In the genomic region with DNA sequence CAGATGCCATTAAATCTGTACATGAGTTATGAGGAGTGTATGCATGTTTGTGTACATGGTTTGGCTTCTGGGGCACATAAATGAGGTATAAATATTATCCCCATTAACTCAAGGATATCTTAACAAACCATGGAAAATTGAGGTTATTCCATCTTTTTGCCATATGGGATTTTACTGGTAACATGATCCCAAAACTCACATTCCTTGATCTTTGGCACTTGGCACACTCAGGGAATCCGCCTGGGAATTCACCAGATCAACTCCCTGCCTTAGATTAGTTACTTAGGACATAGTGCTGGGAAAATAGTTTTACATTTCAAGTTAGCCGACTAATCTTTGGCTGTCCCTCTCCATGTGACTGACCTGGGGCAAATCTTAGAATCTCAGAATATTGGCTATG, we compare ENCODE assay signal across 11 cellular contexts. TPM values are rescaled to one million over a fixed set of nuclear protein-coding genes. Genes with fewer than 3 reads are reported as not detected.
DNase-seq lines count a peak whose midpoint lies in the region; ATAC-seq and TF ChIP-seq lines count a peak whose summit lies in the region.
"Had no signal": no experiment of that assay in that cellular context is flagged by ENCODE, and none has a peak within 500 bp of the region (broad histone marks: within the 10 kb centered on the region; RNA-seq: fewer than 3 reads in every experiment).

No MANE protein-coding gene starts in this region.

- BruUV-seq in PC-3 (replicated peaks; lab: Mats Ljungman, UMichigan) = no TSS peak

- H3F3A ChIP-seq in PC-3 (ENCODE audit: low read length, unreplicated experiment) = no peaks in the 10 kb centered on the region

- no peaks in the 10 kb centered on the region for H3K9me3 Mint-ChIP-seq in activated T-cell treated with anti-CD3 and anti-CD28 coated beads, Interleukin-2, amount 50 U/mL, for 72 hours
- no peaks in the 10 kb centered on the region for H3K9me3 Mint-ChIP-seq in activated naive CD8-positive, alpha-beta T cell treated with anti-CD3 and anti-CD28 coated beads for 36 hours
- H3K9me3 Mint-ChIP-seq in immature natural killer cell = peaks cover 0 to 1% (median 0%) of the 10 kb centered on the region in 6 donors

- no peaks in the 10 kb centered on the region for H3K36me3 ChIP-seq in tibial nerve
- no peaks in the 10 kb centered on the region for H3K36me3 ChIP-seq in PC-3 (ENCODE audit: low read depth, low read length)
- H3K36me3 ChIP-seq: neutrophil had no signal

- H3K4me3 Mint-ChIP-seq in activated T-cell treated with anti-CD3 and anti-CD28 coated beads, Interleukin-2, amount 50 U/mL, for 72 hours = peak overlapping the region in 1 of 2 donors; percentile 19
- no peak overlapping the region for H3K4me3 Mint-ChIP-seq in activated naive CD8-positive, alpha-beta T cell treated with anti-CD3 and anti-CD28 coated beads for 36 hours
- no peak overlapping the region for H3K4me3 Mint-ChIP-seq in immature natural killer cell

- H3K27me3 ChIP-seq in tibial nerve (no peaks in the 10 kb centered on the region), PC-3 (ENCODE audit: low read length) (no peaks in the 10 kb centered on the region)
- H3K27me3 ChIP-seq: neutrophil had no signal

- no peaks in the 10 kb centered on the region for H4K20me1 ChIP-seq in PC-3 (ENCODE audit: low read length)

- CTCF ChIA-PET in PC-3 (lab: Charles Lee) = no interaction called here

- H3K27ac Mint-ChIP-seq in activated T-cell treated with anti-CD3 and anti-CD28 coated beads, Interleukin-2, amount 50 U/mL, for 72 hours = peak overlapping the region; percentile 32
- H3K27ac Mint-ChIP-seq in activated naive CD8-positive, alpha-beta T cell treated with anti-CD3 and anti-CD28 coated beads for 36 hours = peak overlapping the region; percentile 56
- H3K27ac Mint-ChIP-seq in immature natural killer cell = peak overlapping the region; percentile 90 to 97 (median 96)

- intact Hi-C loops in PC-3 (cut with micrococcal nuclease) = no loop called here

- ATAC-seq in activated T-cell treated with anti-CD3 and anti-CD28 coated beads, Interleukin-2, amount 50 U/mL, for 72 hours (replicated peaks in 1 of 2) = no peak
- no peak for ATAC-seq in PC-3

- 42 to 54% methylated on average over 2 of the region's 2 CpGs for WGBS in tibial nerve, 2 donors

- no peak for DNase-seq in activated T-cell treated with anti-CD3 and anti-CD28 coated beads, Interleukin-2, amount 50 U/mL, for 72 hours
- DNase-seq in activated T-cell treated with anti-CD3 and anti-CD28 coated beads, Interleukin-2, amount 50 U/mL, for 48 hours = no peak
- DNase-seq in activated naive CD8-positive, alpha-beta T cell treated with anti-CD3 and anti-CD28 coated beads for 36 hours = no peak
- no peak for DNase-seq in immature natural killer cell
- DNase-seq in tibial nerve (ENCODE audit: low spot score in 2 of 2) = no peak
- no peak for DNase-seq in inferior parietal cortex (ENCODE audit: extremely low spot score)
- no peak for DNase-seq in PC-3
- DNase-seq in NCI-H446 treated with DMSO at 0.1 percent for 48 hours (lab: John Stamatoyannopoulos, UW) = no peak
- DNase-seq: activated gamma-delta T cell, NCI-H146 had no signal

- H3K9me2 ChIP-seq in PC-3 (replicated peaks; ENCODE audit: low read length) = no peaks in the 10 kb centered on the region

- H2AFZ ChIP-seq in PC-3 (ENCODE audit: low read length) = no peak overlapping the region

- peak overlapping the region in 3 of 4 donors; percentile 56 to 82 (median 72) for H3K27ac ChIP-seq in tibial nerve
- no peak overlapping the region for H3K27ac ChIP-seq in PC-3 (ENCODE audit: low read length)

- POLR2A ChIA-PET in PC-3 (lab: Charles Lee; ENCODE audit: unreplicated experiment) = no interaction called here

- H3K4me1 Mint-ChIP-seq in activated T-cell treated with anti-CD3 and anti-CD28 coated beads, Interleukin-2, amount 50 U/mL, for 72 hours (ENCODE audit: low read depth) = peaks cover 69% of the 10 kb centered on the region
- peaks cover 31% of the 10 kb centered on the region for H3K4me1 Mint-ChIP-seq in activated naive CD8-positive, alpha-beta T cell treated with anti-CD3 and anti-CD28 coated beads for 36 hours
- peaks cover 46 to 50% of the 10 kb centered on the region in 2 donors for H3K4me1 Mint-ChIP-seq in immature natural killer cell

- H3K4me2 ChIP-seq in PC-3 (ENCODE audit: low read length) = no peak overlapping the region

- no peaks in the 10 kb centered on the region for H3K9me3 ChIP-seq in tibial nerve
- no peaks in the 10 kb centered on the region for H3K9me3 ChIP-seq in PC-3 (ENCODE audit: low read length)
- H3K9me3 ChIP-seq: neutrophil had no signal

- TF ChIP-seq POLR2A in tibial nerve (IDR thresholded peaks at IDR 0.05) = no peak

- no peak overlapping the region for H3K9ac ChIP-seq in PC-3 (ENCODE audit: low read length)

- H3K4me1 ChIP-seq in tibial nerve = peaks cover 0 to 41% (median 3%) of the 10 kb centered on the region in 4 donors
- 0 out of 2 replicates have a peak, but pooled peaks cover 7% of the 10 kb centered on the region for H3K4me1 ChIP-seq in PC-3 (ENCODE audit: insufficient read depth, low read length)

- H3K79me2 ChIP-seq in PC-3 (ENCODE audit: low read length) = peaks cover 17% of the 10 kb centered on the region

- TF ChIP-seq CTCF in tibial nerve (IDR thresholded peaks at IDR 0.05) (no peak), PC-3 (conservative IDR thresholded peaks at IDR 0.05; ENCODE audit: low read depth, low read length) (no peak)

- no peak overlapping the region for H3K4me3 ChIP-seq in tibial nerve
- H3K4me3 ChIP-seq in PC-3 (ENCODE audit: low read length) = no peak overlapping the region

- no peaks in the 10 kb centered on the region for H3K27me3 Mint-ChIP-seq in activated T-cell treated with anti-CD3 and anti-CD28 coated beads, Interleukin-2, amount 50 U/mL, for 72 hours (ENCODE audit: low read depth)
- H3K27me3 Mint-ChIP-seq in activated naive CD8-positive, alpha-beta T cell treated with anti-CD3 and anti-CD28 coated beads for 36 hours = no peaks in the 10 kb centered on the region
- peaks cover 0 to 2% (median 2%) of the 10 kb centered on the region in 3 donors for H3K27me3 Mint-ChIP-seq in immature natural killer cell (ENCODE audit: low read depth in 3 of 3)

- TF ChIP-seq EP300 in tibial nerve (IDR thresholded peaks at IDR 0.05) = no peak

- peaks cover 4 to 14% of the 10 kb centered on the region in 2 donors for H3K36me3 Mint-ChIP-seq in activated T-cell treated with anti-CD3 and anti-CD28 coated beads, Interleukin-2, amount 50 U/mL, for 72 hours (ENCODE audit: insufficient read depth in 2 of 2)
- H3K36me3 Mint-ChIP-seq in activated naive CD8-positive, alpha-beta T cell treated with anti-CD3 and anti-CD28 coated beads for 36 hours = peaks cover 15% of the 10 kb centered on the region
- H3K36me3 Mint-ChIP-seq in immature natural killer cell = peaks cover 0 to 7% (median 6%) of the 10 kb centered on the region in 3 donors

RNA-seq across cellular contexts. Expression of a gene that starts 16.9 kb away (rescaled TPM):
- 10 to 100 TPM; 54.2 to 67.2 TPM for total RNA-seq in activated T-cell treated with anti-CD3 and anti-CD28 coated beads, Interleukin-2, amount 50 U/mL, for 72 hours
- 10 to 100 TPM; 26.0 to 26.1 TPM for total RNA-seq in activated naive CD8-positive, alpha-beta T cell treated with anti-CD3 and anti-CD28 coated beads for 36 hours
- polyA plus RNA-seq in immature natural killer cell = 10 to 100 TPM in 2 of 3 donors, 1 to 10 TPM in 1; 4.4 to 17.6 (median 17.4) TPM
- total RNA-seq in tibial nerve = 100 to 1,000 TPM in 3 of 4 donors, 10 to 100 TPM in 1; 77.4 to 142 (median 114) TPM
- 29.2 and 37.2 TPM in 2 replicates for total RNA-seq in PC-3 (2014; rRNA removed)

RNA-seq across cellular contexts. Expression of a gene that starts 38.1 kb away (rescaled TPM):
- total RNA-seq in activated T-cell treated with anti-CD3 and anti-CD28 coated beads, Interleukin-2, amount 50 U/mL, for 72 hours = 10 to 100 TPM; 34.2 to 50.4 TPM
- total RNA-seq in activated naive CD8-positive, alpha-beta T cell treated with anti-CD3 and anti-CD28 coated beads for 36 hours = 10 to 100 TPM; 10.3 to 11.3 TPM
- under 1 TPM in 2 of 3 donors, not detected in 1; 0.37 to 0.65 TPM for polyA plus RNA-seq in immature natural killer cell
- total RNA-seq in tibial nerve = 1 to 10 TPM in 1 of 4 donors, not detected in 3; 1.3 TPM
- total RNA-seq in PC-3 (2014; rRNA removed) = 0.52 and 2.1 TPM in 2 replicates

RNA-seq across cellular contexts. Expression of a gene that starts 51.4 kb away (rescaled TPM):
- total RNA-seq in activated T-cell treated with anti-CD3 and anti-CD28 coated beads, Interleukin-2, amount 50 U/mL, for 72 hours = 10 to 100 TPM; 10.4 to 12.8 TPM
- 1 to 10 TPM; 2.3 to 3.1 TPM for total RNA-seq in activated naive CD8-positive, alpha-beta T cell treated with anti-CD3 and anti-CD28 coated beads for 36 hours
- polyA plus RNA-seq in immature natural killer cell = under 1 TPM in 1 of 3 donors, not detected in 2; 0.34 TPM
- 100 to 1,000 TPM in 1 of 4 donors, 10 to 100 TPM in 3; 43.7 to 138 (median 83.9) TPM for total RNA-seq in tibial nerve
- 2.8 and 3.5 TPM in 2 replicates for total RNA-seq in PC-3 (2014; rRNA removed)

Comparison
In these comparisons a context has a peak if more than half of its experiments do, and no peak if none do; other contexts are left out.
1. H3K27ac Mint-ChIP-seq: peak in every context shown above with its lines; median percentile 96 in immature natural killer cell; 56 in activated naive CD8-positive, alpha-beta T cell treated with anti-CD3 and anti-CD28 coated beads for 36 hours; 32 in activated T-cell treated with anti-CD3 and anti-CD28 coated beads, Interleukin-2, amount 50 U/mL, for 72 hours.